In genomic region chr10:111831058-111831457, GRCh38 we compare ENCODE assay signal across 1 cellular context.
TF ChIP-seq lines count a peak whose summit lies in the region.

No MANE protein-coding gene starts in this region.

TF ChIP-seq in GM23338, 12 proteins besides CTCF, POLR2A, EP300 and RAD21 (continued from another document):
- no peak for TF ChIP-seq ZNF462 (CRISPR knock-in tag; IDR thresholded peaks at IDR 0.05)
- no peak for TF ChIP-seq REST (IDR thresholded peaks at IDR 0.05; ENCODE audit: unreplicated experiment)
- TF ChIP-seq ETS1 (IDR thresholded peaks at IDR 0.05), result no peak
- no peak for TF ChIP-seq POLR2AphosphoS5 (IDR thresholded peaks at IDR 0.05; ENCODE audit: low read depth)
- no peak for TF ChIP-seq JUNB (IDR thresholded peaks at IDR 0.05; ENCODE audit: unreplicated experiment)
- no peak for TF ChIP-seq EZH2 (IDR thresholded peaks at IDR 0.05; ENCODE audit: low read depth, unreplicated experiment)
- TF ChIP-seq NANOG (IDR thresholded peaks at IDR 0.05; ENCODE audit: borderline replicate concordance), result no peak
- TF ChIP-seq EZH2phosphoT487 (IDR thresholded peaks at IDR 0.05; ENCODE audit: unreplicated experiment), result no peak
